ENCODE assay signal across 8 cellular contexts in the genomic region with DNA sequence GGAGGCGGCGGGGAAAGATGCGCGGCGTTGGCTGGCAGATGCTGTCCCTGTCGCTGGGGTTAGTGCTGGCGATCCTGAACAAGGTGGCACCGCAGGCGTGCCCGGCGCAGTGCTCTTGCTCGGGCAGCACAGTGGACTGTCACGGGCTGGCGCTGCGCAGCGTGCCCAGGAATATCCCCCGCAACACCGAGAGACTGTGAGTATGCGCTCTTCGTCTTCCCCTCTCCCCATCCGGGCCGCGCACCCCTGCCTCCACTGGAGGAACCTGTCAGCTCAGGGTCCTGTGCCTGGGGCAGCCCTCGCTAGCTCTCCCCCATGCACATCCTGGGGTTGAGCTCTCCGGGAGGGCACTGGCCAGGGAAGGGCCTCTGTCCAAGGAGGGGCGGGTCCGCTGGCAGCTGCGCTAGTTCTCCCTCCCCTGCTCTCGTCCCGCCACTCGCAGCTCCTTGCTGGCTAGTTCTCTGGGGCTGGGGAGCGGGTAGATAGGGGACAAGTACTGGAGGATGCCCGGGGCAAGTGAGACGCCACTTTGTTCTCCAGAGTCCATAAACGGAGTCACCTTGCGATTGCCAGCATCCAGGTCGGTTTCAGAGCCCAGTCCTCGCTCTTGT. TPM values are rescaled to one million over a fixed set of nuclear protein-coding genes. Genes with fewer than 3 reads are reported as not detected.
A peak's percentile ranks its signal among the peaks of the same experiment; 100 is the strongest.
DNase-seq lines count a peak whose midpoint lies in the region; ATAC-seq and TF ChIP-seq lines count a peak whose summit lies in the region.

No MANE protein-coding gene starts in this region.

- peak; percentile 69 for DNase-seq in DMS53 (lab: John Stamatoyannopoulos, UW)
- DNase-seq in Peyer's patch: peak in 2 of 3 donors; percentile 42 to 48
- peak; percentile 74 for DNase-seq in Right ventricle myocardium inferior (ENCODE audit: missing footprints)
- DNase-seq in prostate gland (ENCODE audit: low spot score): no peak
- DNase-seq in stimulated activated naive CD4-positive, alpha-beta T cell treated with Interleukin-2 at 50 U/mL for 16 hours (lab: John Stamatoyannopoulos, UW): no peak

- H3K27ac ChIP-seq in Peyer's patch (peak overlapping the region in 1 of 4 donors; percentile 6), prostate gland (peak overlapping the region; percentile 41 to 42)

- intact Hi-C loops in Right ventricle myocardium inferior (cut with DNase I) (no loop called here), prostate gland (cut with DNase I) (loop anchor here (5.0 kb wide), 2 partner anchors 178 to 293 kb away; no protein-coding TSS in a partner anchor)

- TF ChIP-seq CTCF in Peyer's patch (IDR thresholded peaks at IDR 0.05): no peak
- no peak for TF ChIP-seq CTCF in prostate gland (IDR thresholded peaks at IDR 0.05)

- WGBS in prostate gland: 1% methylated on average over 29 of the region's 38 CpGs

- H3K4me1 ChIP-seq in Peyer's patch (peaks cover 0 to 20% (median 0%) of the 10 kb centered on the region in 4 donors), prostate gland (replicated peaks) (no peaks in the 10 kb centered on the region)

- H3K4me3 ChIP-seq in Peyer's patch (peak overlapping the region; percentile 30 to 52 (median 40)), prostate gland (peak overlapping the region; percentile 52 to 56)

- ATAC-seq in Right ventricle myocardium inferior (peak; percentile 33), HG03469 (IDR thresholded peaks at IDR 0.05; ENCODE audit: unreplicated experiment) (no peak), GM21723 (IDR thresholded peaks at IDR 0.05; ENCODE audit: unreplicated experiment) (no peak), GM18861 (IDR thresholded peaks at IDR 0.05; ENCODE audit: unreplicated experiment) (no peak)

- TF ChIP-seq POLR2A in Peyer's patch (IDR thresholded peaks at IDR 0.05): no peak
- TF ChIP-seq POLR2A in prostate gland (IDR thresholded peaks at IDR 0.05): no peak

- no peaks in the 10 kb centered on the region for H3K9me3 ChIP-seq in Peyer's patch
- H3K9me3 ChIP-seq in prostate gland: no peaks in the 10 kb centered on the region

- H3K27me3 ChIP-seq in Peyer's patch: peaks cover 0 to 11% of the 10 kb centered on the region in 2 donors
- H3K27me3 ChIP-seq in prostate gland (replicated peaks; ENCODE audit: insufficient read depth): peaks cover 4% of the 10 kb centered on the region

- H3K36me3 ChIP-seq in Peyer's patch (no peaks in the 10 kb centered on the region), prostate gland (no peaks in the 10 kb centered on the region)

RNA-seq across cellular contexts. Expression of a gene that starts 2.2 kb away (rescaled TPM):
- total RNA-seq in Peyer's patch (10 to 100 TPM in 1 of 4 donors, 1 to 10 TPM in 3; 3.3 to 11.6 (median 5.5) TPM), Right ventricle myocardium inferior (12.1 TPM), prostate gland (10 to 100 TPM in 1 of 2 donors, 1 to 10 TPM in 1; 8.5 to 11.0 TPM)

Comparison
In these comparisons a context has a peak if more than half of its experiments do, and no peak if none do; other contexts are left out.
1. DNase-seq: peak in DMS53 (single experiment), Peyer's patch (2 of 3) and Right ventricle myocardium inferior (single experiment); none in prostate gland (single experiment) and stimulated activated naive CD4-positive, alpha-beta T cell treated with Interleukin-2 at 50 U/mL for 16 hours (single experiment).